ENCODE assay signal across 10 cellular contexts in genomic region chr5:108259306-108259705, GRCh38.
A peak's percentile ranks its signal among the peaks of the same experiment; 100 is the strongest.
DNase-seq lines count a peak whose midpoint lies in the region; ATAC-seq and TF ChIP-seq lines count a peak whose summit lies in the region.
"Had no signal": no experiment of that assay in that cellular context is flagged by ENCODE, and none has a peak within 500 bp of the region (broad histone marks: within the 10 kb centered on the region; RNA-seq: fewer than 3 reads in every experiment).

No MANE protein-coding gene starts in this region.

- H3K4me3 ChIP-seq in LNCaP clone FGC (ENCODE audit: low read depth, low read length) = peak overlapping the region; percentile 14; the same call in 1 of the 2 replicates
- no peak overlapping the region for H3K4me3 ChIP-seq in fibroblast of mammary gland (ENCODE audit: control insufficient read depth, low read depth, low read length)
- no peak overlapping the region for H3K4me3 ChIP-seq in skeletal muscle cell (ENCODE audit: low read depth, low read length)
- no peak overlapping the region for H3K4me3 ChIP-seq in naive thymus-derived CD4-positive, alpha-beta T cell (ENCODE audit: low read length)

- H3K4me3 Mint-ChIP-seq in naive thymus-derived CD4-positive, alpha-beta T cell = no peak overlapping the region
- H3K4me3 Mint-ChIP-seq: central memory CD8-positive, alpha-beta T cell had no signal

- TF ChIP-seq CTCF in LNCaP clone FGC (IDR thresholded peaks at IDR 0.05; ENCODE audit: control insufficient read depth, extremely low read depth, insufficient read depth) (no peak), fibroblast of mammary gland (conservative IDR thresholded peaks at IDR 0.05; ENCODE audit: control insufficient read depth, insufficient read depth, low read depth, low read length) (no peak), GM13976 (IDR thresholded peaks at IDR 0.05; ENCODE audit: borderline replicate concordance, control extremely low read depth, extremely low read depth, insufficient read depth, missing control alignments) (no peak)

- no peak overlapping the region for H3K27ac Mint-ChIP-seq in naive thymus-derived CD4-positive, alpha-beta T cell

- no peaks in the 10 kb centered on the region for H3K27me3 ChIP-seq in naive thymus-derived CD4-positive, alpha-beta T cell (ENCODE audit: control insufficient read depth in 2 of 2, insufficient read depth in 2 of 2, low read length in 2 of 2)

- POLR2A ChIA-PET in naive thymus-derived CD4-positive, alpha-beta T cell (lab: Charles Lee) = interaction anchor here (1.0 to 1.1 kb wide), 2 partner anchors 91 to 122 kb away, joined by 3 to 4 read pairs; partner anchors contain the start of gene FBXL17

- H3K4me1 ChIP-seq in naive thymus-derived CD4-positive, alpha-beta T cell (ENCODE audit: control insufficient read depth in 2 of 2, insufficient read depth in 2 of 2, low read length in 2 of 2) = no peaks in the 10 kb centered on the region

- in situ Hi-C loops in GM13976 (cut with MboI; ENCODE audit: low sequenced_read_pairs, unreplicated experiment) = no loop called here

- H3K9me3 Mint-ChIP-seq in naive thymus-derived CD4-positive, alpha-beta T cell = no peaks in the 10 kb centered on the region
- H3K9me3 Mint-ChIP-seq: central memory CD8-positive, alpha-beta T cell had no signal

- CTCF ChIA-PET in naive thymus-derived CD4-positive, alpha-beta T cell (lab: Charles Lee) = interaction anchor here (0.7 to 4.8 kb wide), 5 partner anchors 16 to 86 kb away, joined by 3 to 43 read pairs (median 3); no protein-coding TSS in a partner anchor

- intact Hi-C loops in naive thymus-derived CD4-positive, alpha-beta T cell (cut with micrococcal nuclease) = no loop called here

- ATAC-seq in naive thymus-derived CD4-positive, alpha-beta T cell = no peak

- no peak overlapping the region for H3K27ac ChIP-seq in naive thymus-derived CD4-positive, alpha-beta T cell (ENCODE audit: low read depth, low read length)

- H3K27me3 Mint-ChIP-seq in naive thymus-derived CD4-positive, alpha-beta T cell = no peaks in the 10 kb centered on the region
- H3K27me3 Mint-ChIP-seq: central memory CD8-positive, alpha-beta T cell had no signal

- no peaks in the 10 kb centered on the region for H3K9me3 ChIP-seq in naive thymus-derived CD4-positive, alpha-beta T cell (ENCODE audit: control insufficient read depth in 2 of 3, low read length in 3 of 3)

- no peaks in the 10 kb centered on the region for H3K36me3 ChIP-seq in naive thymus-derived CD4-positive, alpha-beta T cell (ENCODE audit: control insufficient read depth in 2 of 3, insufficient read depth in 3 of 3, low read length in 3 of 3)

- peaks cover 5 to 15% (median 8%) of the 10 kb centered on the region in 7 donors for H3K4me1 Mint-ChIP-seq in naive thymus-derived CD4-positive, alpha-beta T cell

- peaks cover 0 to 2% (median 0%) of the 10 kb centered on the region in 5 donors for H3K36me3 Mint-ChIP-seq in naive thymus-derived CD4-positive, alpha-beta T cell

- DNase-seq in NCI-H510A treated with DMSO at 0.1 percent for 48 hours (lab: John Stamatoyannopoulos, UW) (peak; percentile 33), NCI-H510A (lab: John Stamatoyannopoulos, UW) (no peak), LNCaP clone FGC (ENCODE audit: low read depth) (no peak), fibroblast of mammary gland (ENCODE audit: low read depth) (peak; percentile 24), skeletal muscle cell (ENCODE audit: low read depth) (peak; percentile 28), GM13976 (ENCODE audit: low spot score) (no peak), ecto neural progenitor cell (ENCODE audit: low spot score) (no peak)
- DNase-seq in naive thymus-derived CD4-positive, alpha-beta T cell = no peak
- DNase-seq: activated T-cell treated with anti-CD3 and anti-CD28 coated beads for 4 hours had no signal

Comparison
In these comparisons a context has a peak if more than half of its experiments do, and no peak if none do; other contexts are left out.
1. DNase-seq: peak in NCI-H510A treated with DMSO at 0.1 percent for 48 hours (single experiment), fibroblast of mammary gland (single experiment) and skeletal muscle cell (single experiment); none in NCI-H510A (single experiment), LNCaP clone FGC (single experiment), GM13976 (single experiment), naive thymus-derived CD4-positive, alpha-beta T cell (0 of 9) and ecto neural progenitor cell (single experiment).